Comparison of ENCODE assay signal across 8 cellular contexts in genomic region chr17:78131172-78132085, GRCh38. TPM values are rescaled to one million over a fixed set of nuclear protein-coding genes. Genes with fewer than 3 reads are reported as not detected.
DNase-seq lines count a peak whose midpoint lies in the region; ATAC-seq, FAIRE-seq and TF ChIP-seq lines count a peak whose summit lies in the region.

No MANE protein-coding gene starts in this region.

- POLR2A ChIA-PET in CD8-positive, alpha-beta memory T cell (lab: Charles Lee): interaction anchor here (0.6 to 17.3 kb wide), 6 partner anchors 6 to 686 kb away, joined by 3 to 333 read pairs (median 58); partner anchors contain the start of genes TMC6 and TMC8

- peaks cover 43% of the 10 kb centered on the region for H3K36me3 ChIP-seq in CD8-positive, alpha-beta memory T cell (ENCODE audit: insufficient read depth, low read length)
- H3K36me3 ChIP-seq in OCI-LY3 (replicated peaks; ENCODE audit: low read depth, low read length) (peaks cover 7% of the 10 kb centered on the region), bronchial epithelial cell (ENCODE audit: control insufficient read depth, insufficient read depth, low read length) (no peaks in the 10 kb centered on the region)

- peak overlapping the region; percentile 96 for H3K4me2 ChIP-seq in OCI-LY3 (ENCODE audit: low read length)

- peaks cover 51 to 67% (median 58%) of the 10 kb centered on the region in 3 donors for H3K4me1 Mint-ChIP-seq in CD8-positive, alpha-beta memory T cell
- H3K4me1 Mint-ChIP-seq in natural killer cell treated with Interleukin-12 subunit alpha and Interleukin-12 subunit beta and Interleukin-15 and Interleukin-18, amount 100 ng/mL, for 72 hours (ENCODE audit: low read depth in 2 of 2): peaks cover 45 to 49% of the 10 kb centered on the region in 2 donors

- H3K4me3 ChIP-seq in CD8-positive, alpha-beta memory T cell (ENCODE audit: low read length): peak overlapping the region; percentile 96
- peak overlapping the region; percentile 91 for H3K4me3 ChIP-seq in OCI-LY3 (ENCODE audit: low read length)
- peak overlapping the region; percentile 38 for H3K4me3 ChIP-seq in bronchial epithelial cell (ENCODE audit: low read depth, low read length)

- peak overlapping the region; percentile 86 to 100 (median 99) for H3K4me3 Mint-ChIP-seq in CD8-positive, alpha-beta memory T cell
- H3K4me3 Mint-ChIP-seq in natural killer cell treated with Interleukin-12 subunit alpha and Interleukin-12 subunit beta and Interleukin-15 and Interleukin-18, amount 100 ng/mL, for 72 hours: peak overlapping the region; percentile 93

- H3K9me3 Mint-ChIP-seq in CD8-positive, alpha-beta memory T cell: peaks cover 0 to 2% (median 0%) of the 10 kb centered on the region in 5 donors
- no peaks in the 10 kb centered on the region for H3K9me3 Mint-ChIP-seq in natural killer cell treated with Interleukin-12 subunit alpha and Interleukin-12 subunit beta and Interleukin-15 and Interleukin-18, amount 100 ng/mL, for 72 hours

- ATAC-seq in natural killer cell treated with Interleukin-12 subunit alpha and Interleukin-12 subunit beta and Interleukin-15 and Interleukin-18, amount 100 ng/mL, for 72 hours: peak; percentile 26 to 36
- ATAC-seq in HG03175 (IDR thresholded peaks at IDR 0.05; ENCODE audit: unreplicated experiment) (no peak), HG02642 (IDR thresholded peaks at IDR 0.05; ENCODE audit: poor library complexity, unreplicated experiment) (no peak)

- H3K79me2 ChIP-seq in OCI-LY3 (ENCODE audit: low read length): peaks cover 27% of the 10 kb centered on the region

- peak; percentile 4; the same call in 1 of the 2 replicates for TF ChIP-seq CTCF in OCI-LY3 (IDR thresholded peaks at IDR 0.05; ENCODE audit: low read depth, low read length)
- peak; percentile 0 for TF ChIP-seq CTCF in bronchial epithelial cell (IDR thresholded peaks at IDR 0.05; ENCODE audit: insufficient read depth, low read length, severe bottlenecking)

- peak overlapping the region; percentile 75 for H3K9ac ChIP-seq in OCI-LY3 (ENCODE audit: low read length)

- H3K27ac Mint-ChIP-seq in CD8-positive, alpha-beta memory T cell: peak overlapping the region; percentile 95 to 98 (median 96)
- peak overlapping the region; percentile 82 to 94 for H3K27ac Mint-ChIP-seq in natural killer cell treated with Interleukin-12 subunit alpha and Interleukin-12 subunit beta and Interleukin-15 and Interleukin-18, amount 100 ng/mL, for 72 hours

- H3K36me3 Mint-ChIP-seq in CD8-positive, alpha-beta memory T cell: peaks cover 7 to 67% (median 13%) of the 10 kb centered on the region in 3 donors
- H3K36me3 Mint-ChIP-seq in natural killer cell treated with Interleukin-12 subunit alpha and Interleukin-12 subunit beta and Interleukin-15 and Interleukin-18, amount 100 ng/mL, for 72 hours: peaks cover 18% of the 10 kb centered on the region

- peaks cover 0 to 3% of the 10 kb centered on the region in 2 donors for H3K27me3 Mint-ChIP-seq in CD8-positive, alpha-beta memory T cell
- H3K27me3 Mint-ChIP-seq in natural killer cell treated with Interleukin-12 subunit alpha and Interleukin-12 subunit beta and Interleukin-15 and Interleukin-18, amount 100 ng/mL, for 72 hours: no peaks in the 10 kb centered on the region

- H3K27ac ChIP-seq in CD8-positive, alpha-beta memory T cell (ENCODE audit: low read depth, low read length): peak overlapping the region; percentile 70
- H3K27ac ChIP-seq in OCI-LY3 (ENCODE audit: low read length): peak overlapping the region; percentile 69

- H3K9me3 ChIP-seq in CD8-positive, alpha-beta memory T cell (ENCODE audit: low read length): no peaks in the 10 kb centered on the region
- no peaks in the 10 kb centered on the region for H3K9me3 ChIP-seq in OCI-LY3 (ENCODE audit: insufficient read depth, low read length)

- FAIRE-seq in bronchial epithelial cell (lab: Jason Lieb, UNC): no peak

- H2AFZ ChIP-seq in OCI-LY3 (ENCODE audit: low read depth, low read length): no peak overlapping the region

- H3K27me3 ChIP-seq in CD8-positive, alpha-beta memory T cell (ENCODE audit: insufficient read depth, low read length, poor library complexity, severe bottlenecking): no peaks in the 10 kb centered on the region
- H3K27me3 ChIP-seq in OCI-LY3 (ENCODE audit: low read depth, low read length): no peaks in the 10 kb centered on the region
- H3K27me3 ChIP-seq in bronchial epithelial cell (ENCODE audit: control insufficient read depth, insufficient read depth, low read length): no peaks in the 10 kb centered on the region

- H3K4me1 ChIP-seq in CD8-positive, alpha-beta memory T cell (ENCODE audit: insufficient read depth, low read length): peaks cover 63% of the 10 kb centered on the region
- peaks cover 63% of the 10 kb centered on the region for H3K4me1 ChIP-seq in OCI-LY3 (ENCODE audit: low read length)

- peak; percentile 41 to 77 (median 51) for DNase-seq in CD8-positive, alpha-beta memory T cell
- no peak for DNase-seq in bronchial epithelial cell (ENCODE audit: low read depth)
- DNase-seq in natural killer cell treated with Interleukin-12 subunit alpha and Interleukin-12 subunit beta and Interleukin-15 and Interleukin-18, amount 100 ng/mL, for 72 hours (ENCODE audit: low spot score): peak; percentile 66
- DNase-seq in NCI-H1048 (lab: John Stamatoyannopoulos, UW): no peak
- DNase-seq in SW 1271 (lab: John Stamatoyannopoulos, UW): no peak

- H4K20me1 ChIP-seq in OCI-LY3 (ENCODE audit: insufficient read depth, low read length): no peaks in the 10 kb centered on the region

- CTCF ChIA-PET in CD8-positive, alpha-beta memory T cell (lab: Charles Lee): interaction anchor here (1.0 to 2.1 kb wide), 7 partner anchors 9 to 45 kb away, joined by 3 to 11 read pairs (median 4); no protein-coding TSS in a partner anchor

RNA-seq across cellular contexts. Expression of gene TMC8, which starts 0.9 kb away (rescaled TPM):
- total RNA-seq in CD8-positive, alpha-beta memory T cell: 100 to 1,000 TPM; 117 to 126 TPM
- polyA plus RNA-seq in CD8-positive, alpha-beta memory T cell: 139 TPM
- total RNA-seq in bronchial epithelial cell: under 0.01 TPM in 1 of 2 replicates, not detected in the other
- 100 to 1,000 TPM in 1 of 2 donors, 10 to 100 TPM in 1; 87.1 to 209 TPM for total RNA-seq in natural killer cell treated with Interleukin-12 subunit alpha and Interleukin-12 subunit beta and Interleukin-15 and Interleukin-18, amount 100 ng/mL, for 72 hours

RNA-seq across cellular contexts. Expression of gene TMC6, which starts 2.9 kb away (rescaled TPM):
- total RNA-seq in CD8-positive, alpha-beta memory T cell: 100 to 1,000 TPM; 150 TPM
- 296 TPM for polyA plus RNA-seq in CD8-positive, alpha-beta memory T cell
- 42.9 and 51.7 TPM in 2 replicates for total RNA-seq in bronchial epithelial cell
- total RNA-seq in natural killer cell treated with Interleukin-12 subunit alpha and Interleukin-12 subunit beta and Interleukin-15 and Interleukin-18, amount 100 ng/mL, for 72 hours: 100 to 1,000 TPM; 282 to 351 TPM

RNA-seq across cellular contexts. Expression of gene C17orf99, which starts 14.8 kb away (rescaled TPM):
- not detected for total RNA-seq in CD8-positive, alpha-beta memory T cell
- polyA plus RNA-seq in CD8-positive, alpha-beta memory T cell: not detected
- total RNA-seq in bronchial epithelial cell: 0.13 TPM in 1 of 2 replicates, not detected in the other
- not detected for total RNA-seq in natural killer cell treated with Interleukin-12 subunit alpha and Interleukin-12 subunit beta and Interleukin-15 and Interleukin-18, amount 100 ng/mL, for 72 hours

RNA-seq across cellular contexts. Expression of gene SYNGR2, which starts 37.0 kb away (rescaled TPM):
- total RNA-seq in CD8-positive, alpha-beta memory T cell: 100 to 1,000 TPM; 186 to 200 TPM
- 140 TPM for polyA plus RNA-seq in CD8-positive, alpha-beta memory T cell
- total RNA-seq in bronchial epithelial cell: 41.9 and 51.0 TPM in 2 replicates
- total RNA-seq in natural killer cell treated with Interleukin-12 subunit alpha and Interleukin-12 subunit beta and Interleukin-15 and Interleukin-18, amount 100 ng/mL, for 72 hours: 100 to 1,000 TPM in 1 of 2 donors, 10 to 100 TPM in 1; 84.9 to 120 TPM

RNA-seq across cellular contexts. Expression of gene TK1, which starts 55.4 kb away (rescaled TPM):
- total RNA-seq in CD8-positive, alpha-beta memory T cell: 10 to 100 TPM; 84.4 to 86.2 TPM
- polyA plus RNA-seq in CD8-positive, alpha-beta memory T cell: 2.2 TPM
- 0.79 and 2.9 TPM in 2 replicates for total RNA-seq in bronchial epithelial cell
- 100 to 1,000 TPM in 1 of 2 donors, 10 to 100 TPM in 1; 66.8 to 138 TPM for total RNA-seq in natural killer cell treated with Interleukin-12 subunit alpha and Interleukin-12 subunit beta and Interleukin-15 and Interleukin-18, amount 100 ng/mL, for 72 hours

Comparison
In these comparisons a context has a peak if more than half of its experiments do, and no peak if none do; other contexts are left out.
1. DNase-seq: peak in CD8-positive, alpha-beta memory T cell (5 of 5) and natural killer cell treated with Interleukin-12 subunit alpha and Interleukin-12 subunit beta and Interleukin-15 and Interleukin-18, amount 100 ng/mL, for 72 hours (single experiment); none in bronchial epithelial cell (single experiment), NCI-H1048 (single experiment) and SW 1271 (0 of 2).
2. H3K4me3 ChIP-seq: peak in every context shown above with its lines; median percentile 96 in CD8-positive, alpha-beta memory T cell; 91 in OCI-LY3; 38 in bronchial epithelial cell.
3. ATAC-seq: peak in natural killer cell treated with Interleukin-12 subunit alpha and Interleukin-12 subunit beta and Interleukin-15 and Interleukin-18, amount 100 ng/mL, for 72 hours (2 of 2); none in HG03175 (single experiment) and HG02642 (single experiment).
4. RNA of gene TMC8, which starts 0.9 kb away (total RNA-seq): 87.1 to 209 TPM in natural killer cell treated with Interleukin-12 subunit alpha and Interleukin-12 subunit beta and Interleukin-15 and Interleukin-18, amount 100 ng/mL, for 72 hours and 117 to 126 TPM in CD8-positive, alpha-beta memory T cell; under 0.01 TPM in bronchial epithelial cell; every median in the first group is over 10 times any median in the second.